Comparison of ENCODE assay signal across 15 cellular contexts in the genomic region with DNA sequence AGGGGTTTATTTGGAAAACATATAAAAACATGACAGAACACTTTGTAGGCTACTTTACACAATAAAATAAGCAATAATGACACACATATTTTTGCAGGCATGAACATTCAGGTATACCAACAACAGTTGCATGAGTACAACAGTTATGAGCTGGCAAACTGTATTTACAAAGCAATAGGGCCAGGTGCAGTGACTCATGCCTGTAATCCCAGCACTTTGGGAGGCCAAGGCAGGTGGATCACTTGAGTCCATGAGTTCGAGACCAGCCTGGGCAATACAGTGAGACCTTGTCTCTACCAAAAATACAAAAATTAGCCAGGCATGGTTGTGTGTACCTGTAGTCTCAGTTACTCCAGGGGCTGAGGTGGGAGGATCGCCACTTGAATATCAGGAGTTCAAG.
DNase-seq lines count a peak whose midpoint lies in the region; ATAC-seq and TF ChIP-seq lines count a peak whose summit lies in the region.
"Had no signal": no experiment of that assay in that cellular context is flagged by ENCODE, and none has a peak within 500 bp of the region (broad histone marks: within the 10 kb centered on the region; RNA-seq: fewer than 3 reads in every experiment).

No MANE protein-coding gene starts in this region.

- H3K27me3 Mint-ChIP-seq in Calu3 (ENCODE audit: unreplicated experiment), result no peaks in the 10 kb centered on the region
- H3K27me3 Mint-ChIP-seq: B cell; CD4-positive, alpha-beta T cell had no signal

- peak overlapping the region; percentile 34 for H3K4me2 ChIP-seq in HCT116 (ENCODE audit: low read length)
- no peak overlapping the region for H3K4me2 ChIP-seq in OCI-LY7 (ENCODE audit: low read length)

- H2AFZ ChIP-seq in HCT116 (ENCODE audit: low read depth, low read length, poor library complexity, severe bottlenecking) (no peak overlapping the region), OCI-LY7 (ENCODE audit: low read length) (no peak overlapping the region)

- H3K79me2 ChIP-seq in HCT116 (ENCODE audit: insufficient read depth, low read length) (no peaks in the 10 kb centered on the region), OCI-LY7 (ENCODE audit: insufficient read depth, low read depth, low read length) (no peaks in the 10 kb centered on the region)

- H3K4me3 ChIP-seq in HCT116 (replicated peaks in 1 of 2; ENCODE audit: low read depth in 1 of 2, low read length in 2 of 2) (no peak overlapping the region), epithelial cell of esophagus (ENCODE audit: low read length) (no peak overlapping the region), OCI-LY7 (ENCODE audit: low read depth, low read length, poor library complexity, severe bottlenecking) (no peak overlapping the region)
- H3K4me3 ChIP-seq: HAP-1 had no signal

- no peaks in the 10 kb centered on the region for H4K20me1 ChIP-seq in HCT116 (ENCODE audit: insufficient read depth)
- H4K20me1 ChIP-seq in OCI-LY7 (ENCODE audit: insufficient read depth, low read length), result no peaks in the 10 kb centered on the region

- H3K36me3 ChIP-seq in HCT116 (ENCODE audit: control insufficient read depth in 1 of 2, insufficient read depth in 2 of 2, low read length in 2 of 2) (no peaks in the 10 kb centered on the region), OCI-LY7 (ENCODE audit: insufficient read depth, low read length) (no peaks in the 10 kb centered on the region)
- H3K36me3 ChIP-seq: HAP-1 had no signal

- peaks cover 6% of the 10 kb centered on the region for H3K9me3 Mint-ChIP-seq in Calu3 (ENCODE audit: low read depth, unreplicated experiment)
- H3K9me3 Mint-ChIP-seq: CD4-positive, alpha-beta T cell; HFFc6 had no signal

- H3K9me3 ChIP-seq in HCT116 (ENCODE audit: control insufficient read depth in 1 of 2, insufficient read depth in 1 of 2, low read depth in 1 of 2, low read length in 2 of 2) (no peaks in the 10 kb centered on the region), OCI-LY7 (ENCODE audit: low read length) (no peaks in the 10 kb centered on the region)
- H3K9me3 ChIP-seq: HAP-1 had no signal

- H3K9ac ChIP-seq in HCT116 (ENCODE audit: low read length), result no peak overlapping the region

- DNase-seq in Calu3, result no peak
- no peak for DNase-seq in HCT116 (ENCODE audit: low read depth, low spot score)
- peak; percentile 57 for DNase-seq in epithelial cell of esophagus (ENCODE audit: low read depth)
- DNase-seq in left colon, result no peak
- no peak for DNase-seq in activated CD8-positive, alpha-beta memory T cell treated with anti-CD3 and anti-CD28 coated beads for 24 hours
- no peak for DNase-seq in OCI-LY7 (ENCODE audit: low spot score)
- no peak for DNase-seq in left cardiac atrium
- DNase-seq: C1 segment of cervical spinal cord; CD4-positive, alpha-beta T cell; DMS153; GF-D8; HFFc6; IMR-90 had no signal

- intact Hi-C loops in Calu3 (cut with micrococcal nuclease; ENCODE audit: unreplicated experiment) (loop anchor here (10.0 kb wide), 1 partner anchor 479 kb away; no protein-coding TSS in a partner anchor), HCT116 (cut with micrococcal nuclease) (no loop called here), left colon (cut with DNase I, micrococcal nuclease) (no loop called here), OCI-LY7 (cut with micrococcal nuclease; ENCODE audit: unreplicated experiment) (no loop called here), left cardiac atrium (cut with DNase I) (no loop called here)

- TF ChIP-seq CTCF in Calu3 (IDR thresholded peaks at IDR 0.05; ENCODE audit: unreplicated experiment), result no peak
- no peak for TF ChIP-seq CTCF in HCT116 (IDR thresholded peaks at IDR 0.05 in 2 of 3, conservative IDR thresholded peaks at IDR 0.05 in 1 of 3; ENCODE audit: borderline replicate concordance in 1 of 3, insufficient read depth in 1 of 3, low read depth in 2 of 3, low read length in 2 of 3)
- TF ChIP-seq CTCF in epithelial cell of esophagus (IDR thresholded peaks at IDR 0.05; ENCODE audit: insufficient read depth, low read depth, low read length, missing control alignments), result no peak
- TF ChIP-seq CTCF in OCI-LY7 (conservative IDR thresholded peaks at IDR 0.05; ENCODE audit: low read length), result no peak

- H3K27ac ChIP-seq in HCT116 (ENCODE audit: low read depth, low read length) (peak overlapping the region; percentile 28), OCI-LY7 (ENCODE audit: low read depth, low read length, poor library complexity, severe bottlenecking) (no peak overlapping the region)

- H3K9me2 ChIP-seq in HCT116 (ENCODE audit: insufficient read depth), result no peaks in the 10 kb centered on the region
- H3K9me2 ChIP-seq in OCI-LY7 (ENCODE audit: insufficient read depth, low read length), result no peaks in the 10 kb centered on the region

- no peak overlapping the region for H3K4me3 Mint-ChIP-seq in Calu3 (ENCODE audit: low read depth, unreplicated experiment)
- H3K4me3 Mint-ChIP-seq: B cell; CD4-positive, alpha-beta T cell; HFFc6 had no signal

- no peak for TF ChIP-seq RAD21 in HCT116 (IDR thresholded peaks at IDR 0.05; ENCODE audit: low read depth)

- RAD21 ChIA-PET in HCT116 (lab: Charles Lee; ENCODE audit: low non-redundant PET in 1 of 2, low total read pairs in 2 of 2, uncharacterized antibody in 2 of 2, unreplicated experiment in 2 of 2), result no interaction called here

- no peaks in the 10 kb centered on the region for H3K27me3 ChIP-seq in HCT116 (ENCODE audit: insufficient read depth, low read length)

- CTCF ChIA-PET in Calu3 (lab: Charles Lee), result interaction anchor here (1.0 kb wide), 1 partner anchor 107 kb away, joined by 5 read pairs; no protein-coding TSS in a partner anchor
- CTCF ChIA-PET in HCT116 (lab: Charles Lee), result no interaction called here
- CTCF ChIA-PET in OCI-LY7 (lab: Charles Lee; ENCODE audit: unreplicated experiment), result no interaction called here

- ATAC-seq in HCT116 (no peak), left colon (peak; percentile 67), left cardiac atrium (no peak)

- H3K4me1 ChIP-seq in HCT116 (ENCODE audit: control insufficient read depth in 1 of 2, insufficient read depth in 2 of 2, low read length in 2 of 2) (peaks cover 40 to 53% of the 10 kb centered on the region in 2 experiments), OCI-LY7 (ENCODE audit: insufficient read depth, low read length, poor library complexity, severe bottlenecking) (no peaks in the 10 kb centered on the region)
- H3K4me1 ChIP-seq: HAP-1 had no signal

- TF ChIP-seq POLR2A in HCT116 (IDR thresholded peaks at IDR 0.05; ENCODE audit: borderline replicate concordance, extremely low read depth, insufficient read depth, insufficient read length), result no peak

- peak overlapping the region; percentile 33 for H3K27ac Mint-ChIP-seq in Calu3 (ENCODE audit: unreplicated experiment)
- H3K27ac Mint-ChIP-seq: B cell; CD4-positive, alpha-beta T cell; HFFc6 had no signal

- no TSS peak for BruUV-seq in Calu3 (replicated peaks; lab: Mats Ljungman, UMichigan)
- no TSS peak for BruUV-seq in HCT116 (replicated peaks; lab: Mats Ljungman, UMichigan)
- no TSS peak for BruUV-seq in OCI-LY7 (replicated peaks; lab: Mats Ljungman, UMichigan)

- H3K4me1 Mint-ChIP-seq in Calu3 (ENCODE audit: low read depth, unreplicated experiment), result peaks cover 72% of the 10 kb centered on the region
- H3K4me1 Mint-ChIP-seq: B cell had no signal

- POLR2A ChIA-PET in HCT116 (lab: Charles Lee) (no interaction called here), OCI-LY7 (lab: Charles Lee) (interaction anchor here (0.7 kb wide), 1 partner anchor 967 kb away, joined by 4 read pairs; no protein-coding TSS in a partner anchor)

- peaks cover 10% of the 10 kb centered on the region for H3K36me3 Mint-ChIP-seq in Calu3 (ENCODE audit: insufficient read depth, unreplicated experiment)

TF ChIP-seq in HCT116, 20 proteins besides CTCF, POLR2A, EP300 and RAD21:
- TF ChIP-seq, protein P1, sequence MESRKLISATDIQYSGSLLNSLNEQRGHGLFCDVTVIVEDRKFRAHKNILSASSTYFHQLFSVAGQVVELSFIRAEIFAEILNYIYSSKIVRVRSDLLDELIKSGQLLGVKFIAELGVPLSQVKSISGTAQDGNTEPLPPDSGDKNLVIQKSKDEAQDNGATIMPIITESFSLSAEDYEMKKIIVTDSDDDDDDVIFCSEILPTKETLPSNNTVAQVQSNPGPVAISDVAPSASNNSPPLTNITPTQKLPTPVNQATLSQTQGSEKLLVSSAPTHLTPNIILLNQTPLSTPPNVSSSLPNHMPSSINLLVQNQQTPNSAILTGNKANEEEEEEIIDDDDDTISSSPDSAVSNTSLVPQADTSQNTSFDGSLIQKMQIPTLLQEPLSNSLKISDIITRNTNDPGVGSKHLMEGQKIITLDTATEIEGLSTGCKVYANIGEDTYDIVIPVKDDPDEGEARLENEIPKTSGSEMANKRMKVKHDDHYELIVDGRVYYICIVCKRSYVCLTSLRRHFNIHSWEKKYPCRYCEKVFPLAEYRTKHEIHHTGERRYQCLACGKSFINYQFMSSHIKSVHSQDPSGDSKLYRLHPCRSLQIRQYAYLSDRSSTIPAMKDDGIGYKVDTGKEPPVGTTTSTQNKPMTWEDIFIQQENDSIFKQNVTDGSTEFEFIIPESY (IDR thresholded peaks at IDR 0.05; ENCODE audit: extremely low read depth, insufficient replicate concordance, low read length), result no peak
- peak; percentile 17; the same call in 1 of the 2 replicates for TF ChIP-seq CBX3 (IDR thresholded peaks at IDR 0.05; ENCODE audit: low read depth)
